ENCODE assay signal across 7 cellular contexts in genomic region chr4:177434667-177435066, GRCh38.
"Had no signal": no experiment of that assay in that cellular context is flagged by ENCODE, and none has a peak within 500 bp of the region (broad histone marks: within the 10 kb centered on the region; RNA-seq: fewer than 3 reads in every experiment).

No MANE protein-coding gene starts in this region.

- H3K27me3 Mint-ChIP-seq: IgD-negative memory B cell had no signal

- H3K9me3 Mint-ChIP-seq: H9 had no signal

- H3K4me3 ChIP-seq: GM23248 had no signal

- FAIRE-seq: H1, H54 had no signal

- H2AFZ ChIP-seq: GM23248 had no signal

- H3K9ac ChIP-seq: GM23248 had no signal

- H3K27ac ChIP-seq: GM23248 had no signal

- DNase-seq: GM23248, H9, HCEC 1CT, KG1 had no signal

- H3K4me3 Mint-ChIP-seq: H9, IgD-negative memory B cell had no signal

- H3K27ac Mint-ChIP-seq: H9 had no signal
